Comparison of ENCODE assay signal across 20 cellular contexts in genomic region chr6:3005077-3005476, GRCh38. TPM values are rescaled to one million over a fixed set of nuclear protein-coding genes. Genes with fewer than 3 reads are reported as not detected.
A peak's percentile ranks its signal among the peaks of the same experiment; 100 is the strongest.
DNase-seq lines count a peak whose midpoint lies in the region; ATAC-seq, FAIRE-seq and TF ChIP-seq lines count a peak whose summit lies in the region.
"Had no signal": no experiment of that assay in that cellular context is flagged by ENCODE, and none has a peak within 500 bp of the region (broad histone marks: within the 10 kb centered on the region; RNA-seq: fewer than 3 reads in every experiment).

No MANE protein-coding gene starts in this region.

- TF ChIP-seq CTCF in A549 (IDR thresholded peaks at IDR 0.05) (no peak), IMR-90 (conservative IDR thresholded peaks at IDR 0.05; ENCODE audit: low read depth, low read length) (no peak), endothelial cell (IDR thresholded peaks at IDR 0.05; ENCODE audit: unreplicated experiment) (no peak), psoas muscle (IDR thresholded peaks at IDR 0.05) (no peak)

- no peak overlapping the region for H3K4me2 ChIP-seq in A549
- H3K4me2 ChIP-seq in IMR-90 (ENCODE audit: low read depth, low read length) = no peak overlapping the region
- H3K4me2 ChIP-seq in mesendoderm (ENCODE audit: low read length) = no peak overlapping the region

- no TSS peak for BruUV-seq in IMR-90 (replicated peaks; lab: Mats Ljungman, UMichigan)

- H3K79me2 ChIP-seq in mesendoderm (ENCODE audit: control insufficient read depth, insufficient read depth, low read length) = peaks cover 2% of the 10 kb centered on the region

- no peak overlapping the region for H3K23ac ChIP-seq in IMR-90 (ENCODE audit: low read depth, low read length)
- H3K23ac ChIP-seq in mesendoderm (ENCODE audit: low read length) = no peak overlapping the region

- dilution Hi-C loops in IMR-90 (cut with HindIII; ENCODE audit: low sequenced_read_pairs, unreplicated experiment) = no loop called here

- TF ChIP-seq RAD21 in A549 (conservative IDR thresholded peaks at IDR 0.05 in 1 of 2, IDR thresholded peaks at IDR 0.05 in 1 of 2) (no peak), IMR-90 (IDR thresholded peaks at IDR 0.05; ENCODE audit: low read length) (no peak)

- H3K4ac ChIP-seq in IMR-90 (ENCODE audit: low read depth, low read length) (no peak overlapping the region), mesendoderm (ENCODE audit: low read depth, low read length) (no peak overlapping the region)

- H2BK5ac ChIP-seq in IMR-90 (ENCODE audit: low read depth, low read length, poor library complexity, severe bottlenecking) (no peak overlapping the region), mesendoderm (ENCODE audit: low read length) (no peak overlapping the region)

- H2AK9ac ChIP-seq in IMR-90 (replicated peaks; ENCODE audit: low read depth, low read length, poor library complexity) = no peak overlapping the region

- H3K4me3 ChIP-seq in A549 = no peak overlapping the region
- H3K4me3 ChIP-seq in IMR-90 (ENCODE audit: insufficient read depth, low read depth, low read length) = no peak overlapping the region
- H3K4me3 ChIP-seq in psoas muscle = no peak overlapping the region
- no peak overlapping the region for H3K4me3 ChIP-seq in mesendoderm (ENCODE audit: low read length)
- H3K4me3 ChIP-seq: GM23248, HAP-1 had no signal

- H3K27me3 Mint-ChIP-seq in endothelial cell (ENCODE audit: unreplicated experiment) = peaks cover 8% of the 10 kb centered on the region
- H3K27me3 Mint-ChIP-seq: B cell; CD4-positive, alpha-beta T cell had no signal

- no peaks in the 10 kb centered on the region for H3K27me3 ChIP-seq in IMR-90 (ENCODE audit: control insufficient read depth, insufficient read depth, low read length)
- H3K27me3 ChIP-seq in psoas muscle (ENCODE audit: insufficient read depth in 3 of 3, low read length in 2 of 3) = no peaks in the 10 kb centered on the region
- no peaks in the 10 kb centered on the region for H3K27me3 ChIP-seq in mesendoderm (ENCODE audit: insufficient read depth, low read length, poor library complexity)

- no peak overlapping the region for H3K27ac Mint-ChIP-seq in endothelial cell (ENCODE audit: unreplicated experiment)
- H3K27ac Mint-ChIP-seq: B cell; CD4-positive, alpha-beta T cell had no signal

- H3K4me1 ChIP-seq in A549 (peaks cover 22% of the 10 kb centered on the region), IMR-90 (ENCODE audit: control insufficient read depth, insufficient read depth, low read length) (peaks cover 3% of the 10 kb centered on the region), psoas muscle (peaks cover 20% of the 10 kb centered on the region), mesendoderm (ENCODE audit: control insufficient read depth, low read depth, low read length) (peaks cover 1% of the 10 kb centered on the region)

- H3K27ac ChIP-seq in A549 (no peak overlapping the region), IMR-90 (ENCODE audit: insufficient read depth, low read length) (no peak overlapping the region), psoas muscle (peak overlapping the region; percentile 12), mesendoderm (ENCODE audit: low read depth, low read length) (no peak overlapping the region)
- H3K27ac ChIP-seq: GM23248 had no signal

- intact Hi-C loops in IMR-90 (cut with micrococcal nuclease) (no loop called here), psoas muscle (cut with DNase I) (loop anchor here in 1 of 2 donors (2.0 kb wide), 1 partner anchor 14 kb away; no protein-coding TSS in a partner anchor)

- peaks cover 13% of the 10 kb centered on the region for H3K4me1 Mint-ChIP-seq in endothelial cell (ENCODE audit: unreplicated experiment)

- H2BK120ac ChIP-seq in IMR-90 (ENCODE audit: low read depth, low read length) = no peak overlapping the region
- H2BK120ac ChIP-seq in mesendoderm (ENCODE audit: low read depth, low read length) = no peak overlapping the region

- no peak overlapping the region for H3K56ac ChIP-seq in IMR-90 (ENCODE audit: extremely low read depth, insufficient read depth, low read length)
- H3K56ac ChIP-seq in mesendoderm (ENCODE audit: low read length) = no peak overlapping the region

- H3K36me3 ChIP-seq in IMR-90 (ENCODE audit: control insufficient read depth, insufficient read depth, low read length) (peaks cover 21% of the 10 kb centered on the region), psoas muscle (ENCODE audit: insufficient read depth in 1 of 2, low read depth in 1 of 2) (peaks cover 17 to 76% of the 10 kb centered on the region in 2 donors), mesendoderm (ENCODE audit: control insufficient read depth, insufficient read depth, low read length) (peaks cover 7% of the 10 kb centered on the region)

- H2BK20ac ChIP-seq in IMR-90 (ENCODE audit: low read depth, low read length) = no peak overlapping the region

- FAIRE-seq in A549 (lab: Jason Lieb, UNC) = no peak
- FAIRE-seq: G401.6, GM12892, GM19239, HTR-8/SVneo had no signal

- 96% methylated on average over 9 of the region's 9 CpGs for WGBS in A549 (ENCODE audit: missing lambda C conversion rate)
- 100% methylated on average over 1 of the region's 9 CpGs; no CpG with 5 or more reads in 1 of the 2 experiments for WGBS in IMR-90 (ENCODE audit: extremely low coverage in 2 of 2, insufficient read length in 1 of 2), 2 experiments
- WGBS in psoas muscle, 3 donors = 91 to 95% (median 94%) methylated on average over 9 of the region's 9 CpGs
- WGBS in mesendoderm (ENCODE audit: extremely low coverage, insufficient coverage, low lambda C conversion rate) = no CpG with 5 or more reads among the region's 9 CpGs

- peaks cover 3 to 16% of the 10 kb centered on the region in 2 experiments; a peak in 2 of 4 replicates for H3K79me1 ChIP-seq in IMR-90 (ENCODE audit: low read depth in 1 of 2, low read length in 2 of 2)
- peaks cover 2% of the 10 kb centered on the region for H3K79me1 ChIP-seq in mesendoderm (ENCODE audit: low read length)

- TF ChIP-seq POLR2A in A549 (IDR thresholded peaks at IDR 0.05; ENCODE audit: low read length) = no peak
- no peak for TF ChIP-seq POLR2A in IMR-90 (IDR thresholded peaks at IDR 0.05; ENCODE audit: low read depth, low read length)

- in situ Hi-C loops in IMR-90 (cut with MboI; ENCODE audit: low sequenced_read_pairs) = no loop called here

- POLR2A ChIA-PET in A549 (lab: Yijun Ruan, JAX) (interaction anchor here (0.9 kb wide), 1 partner anchor 19 kb away, joined by 3 read pairs; no protein-coding TSS in a partner anchor), IMR-90 (lab: Charles Lee; ENCODE audit: unreplicated experiment) (no interaction called here)

- H4K5ac ChIP-seq in IMR-90 (ENCODE audit: low read depth, low read length) (no peak overlapping the region), mesendoderm (ENCODE audit: low read length) (no peak overlapping the region)

- H2AFZ ChIP-seq in IMR-90 (replicated peaks; ENCODE audit: low read length, poor library complexity) = no peak overlapping the region
- H2AFZ ChIP-seq: GM23248 had no signal

- H3K4me3 Mint-ChIP-seq in endothelial cell (ENCODE audit: unreplicated experiment) = peak overlapping the region; percentile 42
- H3K4me3 Mint-ChIP-seq: B cell; CD4-positive, alpha-beta T cell had no signal

- CTCF ChIA-PET in A549 (lab: Yijun Ruan, JAX) (no interaction called here), IMR-90 (lab: Yijun Ruan, JAX) (no interaction called here)

- no peak for TF ChIP-seq EP300 in A549 (IDR thresholded peaks at IDR 0.05)

- DNase-seq in A549 (ENCODE audit: low read depth in 1 of 2, low spot score in 1 of 2) = no peak
- DNase-seq in IMR-90 = no peak
- no peak for DNase-seq in endothelial cell (ENCODE audit: low spot score)
- no peak for DNase-seq in psoas muscle
- no peak for DNase-seq in DMS79 (lab: John Stamatoyannopoulos, UW)
- no peak for DNase-seq in mesendoderm
- no peak for DNase-seq in Kasumi-1 (lab: John Stamatoyannopoulos, UW)
- DNase-seq: C1 segment of cervical spinal cord; CD4-positive, alpha-beta T cell; DMS79 treated with DMSO at 0.1 percent for 48 hours; EL; GM23248; KBM-7 had no signal

- no peaks in the 10 kb centered on the region for H4K20me1 ChIP-seq in IMR-90 (ENCODE audit: insufficient read depth, low read length)

- no peaks in the 10 kb centered on the region for H3K9me3 ChIP-seq in A549
- H3K9me3 ChIP-seq in IMR-90 (ENCODE audit: control insufficient read depth, insufficient read depth, low read length) = no peaks in the 10 kb centered on the region
- no peaks in the 10 kb centered on the region for H3K9me3 ChIP-seq in psoas muscle
- H3K9me3 ChIP-seq: HAP-1 had no signal

- peaks cover 6% of the 10 kb centered on the region for H3K9me1 ChIP-seq in IMR-90 (ENCODE audit: insufficient read depth, low read length)

- H3K9me3 Mint-ChIP-seq in endothelial cell (ENCODE audit: unreplicated experiment) = no peaks in the 10 kb centered on the region
- H3K9me3 Mint-ChIP-seq: CD4-positive, alpha-beta T cell had no signal

- no peak overlapping the region for H4K8ac ChIP-seq in IMR-90 (ENCODE audit: low read depth in 2 of 2, low read length in 2 of 2)
- H4K8ac ChIP-seq in mesendoderm (ENCODE audit: low read depth, low read length) = no peak overlapping the region

- H3K9ac ChIP-seq in IMR-90 (ENCODE audit: low read depth, low read length) (no peak overlapping the region), mesendoderm (ENCODE audit: low read length) (no peak overlapping the region)
- H3K9ac ChIP-seq: GM23248 had no signal

- no peak overlapping the region for H4K91ac ChIP-seq in IMR-90 (ENCODE audit: insufficient read depth, low read depth, low read length)

- H3K36me3 Mint-ChIP-seq in endothelial cell (ENCODE audit: low read depth, unreplicated experiment) = peaks cover 37% of the 10 kb centered on the region

- no peak overlapping the region for H3K14ac ChIP-seq in IMR-90 (replicated peaks; ENCODE audit: low read depth, low read length)

- H2AK5ac ChIP-seq in IMR-90 (ENCODE audit: low read depth, low read length) (no peak overlapping the region), mesendoderm (ENCODE audit: low read length) (no peak overlapping the region)

- H3K18ac ChIP-seq in IMR-90 (ENCODE audit: low read depth, low read length) (no peak overlapping the region), mesendoderm (ENCODE audit: low read length) (no peak overlapping the region)

- ATAC-seq in A549 (no peak), IMR-90 (ENCODE audit: low read depth) (no peak), psoas muscle (no peak), GM21367 (IDR thresholded peaks at IDR 0.05; ENCODE audit: unreplicated experiment) (no peak)

- H2BK15ac ChIP-seq in IMR-90 (ENCODE audit: low read depth, low read length) = no peak overlapping the region
- no peak overlapping the region for H2BK15ac ChIP-seq in mesendoderm (replicated peaks; ENCODE audit: low read depth)

RNA-seq across cellular contexts. Expression of gene NQO2, which starts 5.4 kb away (rescaled TPM):
- 77.0 and 86.5 TPM in 2 replicates for polyA plus RNA-seq in A549 (2011; rRNA removed)
- 78.6 and 80.2 TPM in 2 replicates for polyA plus RNA-seq in A549 (2012; cell fraction: cytosol; rRNA removed)
- polyA plus RNA-seq in A549 (2012; cell fraction: nucleus; rRNA removed) = 37.9 and 48.4 TPM in 2 replicates
- polyA plus RNA-seq in A549 (2017; fragmentation: RNase III; extraction: RNeasy Plus Mini Kit Qiagen cat#74134 plus additional on column Dnase treatment) = 61.3 to 70.6 TPM (median 67.2 TPM) in 3 replicates
- polyA minus RNA-seq in A549 (2011; rRNA and poly(A)+ RNA removed) = 47.2 and 54.9 TPM in 2 replicates
- total RNA-seq in IMR-90 (2012; rRNA removed) = 59.4 and 72.1 TPM in 2 replicates
- 41.9 and 42.5 TPM in 2 replicates for polyA plus RNA-seq in IMR-90 (2012; rRNA removed)
- polyA plus RNA-seq in IMR-90 (2012; cell fraction: cytosol; rRNA removed) = 31.1 and 51.6 TPM in 2 replicates
- 13.5 and 24.4 TPM in 2 replicates for polyA plus RNA-seq in IMR-90 (2012; cell fraction: nucleus; rRNA removed; ENCODE audit: low replicate concordance)
- total RNA-seq in endothelial cell (ENCODE audit: unreplicated experiment) = 58.8 TPM
- 100 to 1,000 TPM in 2 of 4 donors, 10 to 100 TPM in 2; 42.8 to 129 (median 101) TPM for total RNA-seq in psoas muscle
- polyA plus RNA-seq in psoas muscle = 100 to 1,000 TPM in 2 of 3 donors, 10 to 100 TPM in 1; 80.1 to 201 (median 159) TPM
- polyA plus RNA-seq in mesendoderm (2013, experiment 1 of 2) = 103 TPM
- polyA plus RNA-seq in mesendoderm (2013, experiment 2 of 2) = 109 TPM

RNA-seq across cellular contexts. Expression of gene SERPINB6, which starts 33.7 kb away (rescaled TPM):
- polyA plus RNA-seq in A549 (2011; rRNA removed) = 107 and 126 TPM in 2 replicates
- 84.1 and 91.4 TPM in 2 replicates for polyA plus RNA-seq in A549 (2012; cell fraction: cytosol; rRNA removed)
- 86.4 and 139 TPM in 2 replicates for polyA plus RNA-seq in A549 (2012; cell fraction: nucleus; rRNA removed)
- polyA plus RNA-seq in A549 (2017; fragmentation: RNase III; extraction: RNeasy Plus Mini Kit Qiagen cat#74134 plus additional on column Dnase treatment) = 98.5 to 107 TPM (median 104 TPM) in 3 replicates
- polyA minus RNA-seq in A549 (2011; rRNA and poly(A)+ RNA removed) = 65.5 and 65.6 TPM in 2 replicates
- 37.1 and 60.3 TPM in 2 replicates for total RNA-seq in IMR-90 (2012; rRNA removed)
- 78.7 and 91.1 TPM in 2 replicates for polyA plus RNA-seq in IMR-90 (2012; rRNA removed)
- polyA plus RNA-seq in IMR-90 (2012; cell fraction: cytosol; rRNA removed) = 74.7 and 123 TPM in 2 replicates
- polyA plus RNA-seq in IMR-90 (2012; cell fraction: nucleus; rRNA removed; ENCODE audit: low replicate concordance) = 93.6 and 162 TPM in 2 replicates
- total RNA-seq in endothelial cell (ENCODE audit: unreplicated experiment) = 186 TPM
- 100 to 1,000 TPM in 3 of 4 donors, 10 to 100 TPM in 1; 92.3 to 205 (median 141) TPM for total RNA-seq in psoas muscle
- polyA plus RNA-seq in psoas muscle = 100 to 1,000 TPM; 161 to 239 (median 174) TPM
- 40.3 TPM for polyA plus RNA-seq in mesendoderm (2013, experiment 1 of 2)
- polyA plus RNA-seq in mesendoderm (2013, experiment 2 of 2) = 41.2 TPM
